ENCODE assay signal across 1 cellular context in genomic region chr3:14461748-14462324, GRCh38.
TF ChIP-seq lines count a peak whose summit lies in the region.

No MANE protein-coding gene starts in this region.

TF ChIP-seq in HEK293, 187 proteins besides CTCF, POLR2A, EP300 and RAD21 (continued from another document):
- TF ChIP-seq INSM2 (tag by site-specific recombination; IDR thresholded peaks at IDR 0.05) (no peak), ZNF148 (tag by site-specific recombination; IDR thresholded peaks at IDR 0.05; ENCODE audit: borderline replicate concordance) (no peak), TCF7L2 (IDR thresholded peaks at IDR 0.05; ENCODE audit: borderline replicate concordance, low read depth, low read length) (no peak), ZNF777 (tag by site-specific recombination; IDR thresholded peaks at IDR 0.05; ENCODE audit: borderline replicate concordance) (no peak), BCL6B (tag by site-specific recombination; IDR thresholded peaks at IDR 0.05) (no peak), ZNF785 (tag by site-specific recombination; IDR thresholded peaks at IDR 0.05) (no peak), KLF7 (tag by site-specific recombination; IDR thresholded peaks at IDR 0.05; ENCODE audit: borderline replicate concordance) (no peak), ZNF843 (tag by site-specific recombination; IDR thresholded peaks at IDR 0.05) (no peak), ZNF426 (tag by site-specific recombination; IDR thresholded peaks at IDR 0.05) (no peak), GLIS1 (tag by site-specific recombination; IDR thresholded peaks at IDR 0.05) (0 out of 2 replicates have a peak, but pooled peaks have one; percentile 7), ZBTB48 (tag by site-specific recombination; IDR thresholded peaks at IDR 0.05) (0 out of 2 replicates have a peak, but pooled peaks have one; percentile 27), ZNF701 (tag by site-specific recombination; IDR thresholded peaks at IDR 0.05) (no peak)
TF ChIP-seq in HEK293: peak in this region for 4.
